In genomic region chr5:138053554-138053953, GRCh38 we compare ENCODE assay signal across 21 cellular contexts. TPM values are rescaled to one million over a fixed set of nuclear protein-coding genes. Genes with fewer than 3 reads are reported as not detected.
"Had no signal": no experiment of that assay in that cellular context is flagged by ENCODE, and none has a peak within 500 bp of the region (broad histone marks: within the 10 kb centered on the region; RNA-seq: fewer than 3 reads in every experiment).

No MANE protein-coding gene starts in this region.

- H3K36me3 Mint-ChIP-seq: activated naive CD4-positive, alpha-beta T cell treated with anti-CD3 and anti-CD28 coated beads, Interleukin-2, amount 10 ng/mL, durations not matched to agents 7 days and 5 days; memory B cell; stimulated activated memory B cell treated with anti-CD40 and anti-IgM and Interleukin-4, amounts not matched to agents 10 μg/mL and 1 μg/mL and 100 μg/mL, for 72 hours had no signal

- H3K27ac Mint-ChIP-seq: activated B cell treated with CpG ODN at 0.5 μM for 24 hours; activated naive CD4-positive, alpha-beta T cell treated with anti-CD3 and anti-CD28 coated beads, Interleukin-2, amount 10 ng/mL, durations not matched to agents 7 days and 5 days; dendritic cell treated with granulocyte-macrophage colony-stimulating factor and Interleukin-4, amounts not matched to agents 40 ng/mL and 50 ng/mL, for 4 days; memory B cell; stimulated activated memory B cell treated with anti-CD40 and anti-IgM and Interleukin-4, amounts not matched to agents 10 μg/mL and 1 μg/mL and 100 μg/mL, for 72 hours had no signal

- H3K27me3 Mint-ChIP-seq: activated B cell treated with CpG ODN at 0.5 μM for 24 hours; memory B cell; stimulated activated memory B cell treated with anti-CD40 and anti-IgM and Interleukin-4, amounts not matched to agents 10 μg/mL and 1 μg/mL and 100 μg/mL, for 72 hours had no signal

- H3K4me1 ChIP-seq: esophagus squamous epithelium, pancreas had no signal

- H3K36me3 ChIP-seq: ascending aorta, breast epithelium, esophagus squamous epithelium, neutrophil, pancreas, tibial artery had no signal

- H3K27ac ChIP-seq: ascending aorta, esophagus squamous epithelium, neutrophil, pancreas, tibial artery had no signal

- H3K9me3 ChIP-seq: ascending aorta, breast epithelium, esophagus squamous epithelium, neutrophil, pancreas, tibial artery had no signal

- H3K4me3 Mint-ChIP-seq: activated B cell treated with CpG ODN at 0.5 μM for 24 hours; activated naive CD4-positive, alpha-beta T cell treated with anti-CD3 and anti-CD28 coated beads, Interleukin-2, amount 10 ng/mL, durations not matched to agents 7 days and 5 days; dendritic cell treated with granulocyte-macrophage colony-stimulating factor and Interleukin-4, amounts not matched to agents 40 ng/mL and 50 ng/mL, for 4 days; memory B cell; stimulated activated memory B cell treated with anti-CD40 and anti-IgM and Interleukin-4, amounts not matched to agents 10 μg/mL and 1 μg/mL and 100 μg/mL, for 72 hours had no signal

- DNase-seq: activated B cell treated with CpG ODN at 0.5 μM for 24 hours; activated naive CD4-positive, alpha-beta T cell treated with anti-CD3 and anti-CD28 coated beads, Interleukin-2, amount 10 ng/mL, durations not matched to agents 7 days and 5 days; activated T-cell treated with anti-CD3 and anti-CD28 coated beads for 4 hours; cerebellar nuclear complex; effector memory CD4-positive, alpha-beta T cell; esophagus squamous epithelium; pancreas; stimulated activated CD4-positive, alpha-beta T cell treated with anti-CD3 and anti-CD28 coated beads, Interleukin-4, amount 100 ng/mL, for 24 hours; SW 1271; T-helper 9 cell; tibial artery had no signal

- H3K27me3 ChIP-seq: ascending aorta, breast epithelium, pancreas, tibial artery had no signal

- H3K9me3 Mint-ChIP-seq: activated B cell treated with CpG ODN at 0.5 μM for 24 hours; activated naive CD4-positive, alpha-beta T cell treated with anti-CD3 and anti-CD28 coated beads, Interleukin-2, amount 10 ng/mL, durations not matched to agents 7 days and 5 days; dendritic cell treated with granulocyte-macrophage colony-stimulating factor and Interleukin-4, amounts not matched to agents 40 ng/mL and 50 ng/mL, for 4 days; memory B cell; stimulated activated memory B cell treated with anti-CD40 and anti-IgM and Interleukin-4, amounts not matched to agents 10 μg/mL and 1 μg/mL and 100 μg/mL, for 72 hours had no signal

- H3K4me3 ChIP-seq: ascending aorta, breast epithelium, esophagus squamous epithelium, pancreas, tibial artery had no signal

- ATAC-seq: pancreas, sciatic nerve had no signal

RNA-seq across cellular contexts. Expression of gene WNT8A, which starts 30.3 kb away (rescaled TPM):
- total RNA-seq: activated B cell treated with CpG ODN at 0.5 μM for 24 hours, ascending aorta, breast epithelium, esophagus squamous epithelium, liver, mononuclear cell, pancreas, pulmonary artery endothelial cell, sciatic nerve had no signal
- polyA plus RNA-seq: liver, pancreas had no signal
